ENCODE assay signal across 2 cellular contexts in the genomic region with DNA sequence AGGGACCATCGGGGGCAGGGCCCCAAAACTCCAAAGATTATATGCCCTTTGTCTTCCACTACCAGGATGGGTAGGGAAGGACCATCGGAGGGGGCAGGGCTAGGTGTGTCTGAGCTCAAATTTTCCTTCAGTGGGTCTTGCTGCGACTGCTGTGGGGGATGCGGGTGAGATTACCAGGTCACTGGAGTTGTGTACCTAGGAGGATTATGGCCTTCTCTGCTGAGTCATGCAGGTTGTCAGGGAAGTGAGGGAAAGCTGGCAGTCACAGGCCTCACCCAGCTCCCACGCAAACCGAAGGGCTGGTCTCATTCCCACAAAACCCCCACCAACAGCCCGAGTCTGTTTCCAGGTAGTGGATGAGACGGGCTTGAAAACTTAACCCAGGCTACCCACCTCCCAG.
TF ChIP-seq lines count a peak whose summit lies in the region.

No MANE protein-coding gene starts in this region.

TF ChIP-seq in WTC11, 78 proteins besides CTCF, POLR2A, EP300 and RAD21:
- TF ChIP-seq, protein P1, sequence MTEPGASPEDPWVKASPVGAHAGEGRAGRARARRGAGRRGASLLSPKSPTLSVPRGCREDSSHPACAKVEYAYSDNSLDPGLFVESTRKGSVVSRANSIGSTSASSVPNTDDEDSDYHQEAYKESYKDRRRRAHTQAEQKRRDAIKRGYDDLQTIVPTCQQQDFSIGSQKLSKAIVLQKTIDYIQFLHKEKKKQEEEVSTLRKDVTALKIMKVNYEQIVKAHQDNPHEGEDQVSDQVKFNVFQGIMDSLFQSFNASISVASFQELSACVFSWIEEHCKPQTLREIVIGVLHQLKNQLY (CRISPR knock-in tag; IDR thresholded peaks at IDR 0.05) = no peak
- TF ChIP-seq ZNF263 (CRISPR knock-in tag; IDR thresholded peaks at IDR 0.05; ENCODE audit: low read depth) (no peak), NFE2L1 (CRISPR knock-in tag; IDR thresholded peaks at IDR 0.05) (peak; percentile 52; the same call in 1 of the 2 replicates)
- TF ChIP-seq, protein P2, sequence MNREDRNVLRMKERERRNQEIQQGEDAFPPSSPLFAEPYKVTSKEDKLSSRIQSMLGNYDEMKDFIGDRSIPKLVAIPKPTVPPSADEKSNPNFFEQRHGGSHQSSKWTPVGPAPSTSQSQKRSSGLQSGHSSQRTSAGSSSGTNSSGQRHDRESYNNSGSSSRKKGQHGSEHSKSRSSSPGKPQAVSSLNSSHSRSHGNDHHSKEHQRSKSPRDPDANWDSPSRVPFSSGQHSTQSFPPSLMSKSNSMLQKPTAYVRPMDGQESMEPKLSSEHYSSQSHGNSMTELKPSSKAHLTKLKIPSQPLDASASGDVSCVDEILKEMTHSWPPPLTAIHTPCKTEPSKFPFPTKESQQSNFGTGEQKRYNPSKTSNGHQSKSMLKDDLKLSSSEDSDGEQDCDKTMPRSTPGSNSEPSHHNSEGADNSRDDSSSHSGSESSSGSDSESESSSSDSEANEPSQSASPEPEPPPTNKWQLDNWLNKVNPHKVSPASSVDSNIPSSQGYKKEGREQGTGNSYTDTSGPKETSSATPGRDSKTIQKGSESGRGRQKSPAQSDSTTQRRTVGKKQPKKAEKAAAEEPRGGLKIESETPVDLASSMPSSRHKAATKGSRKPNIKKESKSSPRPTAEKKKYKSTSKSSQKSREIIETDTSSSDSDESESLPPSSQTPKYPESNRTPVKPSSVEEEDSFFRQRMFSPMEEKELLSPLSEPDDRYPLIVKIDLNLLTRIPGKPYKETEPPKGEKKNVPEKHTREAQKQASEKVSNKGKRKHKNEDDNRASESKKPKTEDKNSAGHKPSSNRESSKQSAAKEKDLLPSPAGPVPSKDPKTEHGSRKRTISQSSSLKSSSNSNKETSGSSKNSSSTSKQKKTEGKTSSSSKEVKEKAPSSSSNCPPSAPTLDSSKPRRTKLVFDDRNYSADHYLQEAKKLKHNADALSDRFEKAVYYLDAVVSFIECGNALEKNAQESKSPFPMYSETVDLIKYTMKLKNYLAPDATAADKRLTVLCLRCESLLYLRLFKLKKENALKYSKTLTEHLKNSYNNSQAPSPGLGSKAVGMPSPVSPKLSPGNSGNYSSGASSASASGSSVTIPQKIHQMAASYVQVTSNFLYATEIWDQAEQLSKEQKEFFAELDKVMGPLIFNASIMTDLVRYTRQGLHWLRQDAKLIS (CRISPR knock-in tag; IDR thresholded peaks at IDR 0.05; ENCODE audit: borderline replicate concordance) = no peak

TF ChIP-seq in K562, 482 proteins besides CTCF, POLR2A, EP300 and RAD21:
- TF ChIP-seq ZNF431 (CRISPR knock-in tag; IDR thresholded peaks at IDR 0.05) (no peak), ZNF764 (CRISPR knock-in tag; IDR thresholded peaks at IDR 0.05; ENCODE audit: low read depth) (no peak), NFE2 (IDR thresholded peaks at IDR 0.05; ENCODE audit: low read depth) (0 out of 2 replicates have a peak, but pooled peaks have one; percentile 20), FOXA1 (IDR thresholded peaks at IDR 0.05; ENCODE audit: borderline replicate concordance) (no peak)
TF ChIP-seq in K562: peak in this region for 1.
